30 cellular contexts compared by ENCODE assay signal in genomic region chr17:57569860-57570259, GRCh38.
DNase-seq lines count a peak whose midpoint lies in the region; ATAC-seq and TF ChIP-seq lines count a peak whose summit lies in the region.
"Had no signal": no experiment of that assay in that cellular context is flagged by ENCODE, and none has a peak within 500 bp of the region (broad histone marks: within the 10 kb centered on the region; RNA-seq: fewer than 3 reads in every experiment).

No MANE protein-coding gene starts in this region.

- H2BK20ac ChIP-seq in H9 (ENCODE audit: low read depth, low read length, poor library complexity, severe bottlenecking): no peak overlapping the region

- no peak overlapping the region for H3K23ac ChIP-seq in H9 (ENCODE audit: insufficient read length, low read depth, low read length)

- peaks cover 45% of the 10 kb centered on the region for H4K20me1 ChIP-seq in neural progenitor cell (ENCODE audit: low read depth)
- no peaks in the 10 kb centered on the region for H4K20me1 ChIP-seq in H9 (ENCODE audit: control insufficient read depth, insufficient read depth, insufficient read length)

- no peak overlapping the region for H3K27ac ChIP-seq in neural progenitor cell
- H3K27ac ChIP-seq in H9 (ENCODE audit: insufficient read length, low read depth, low read length): no peak overlapping the region
- H3K27ac ChIP-seq: BLaER1, PC-9, testis, uterus had no signal

- peak overlapping the region; percentile 25 for H3K27ac Mint-ChIP-seq in Caco-2 (ENCODE audit: unreplicated experiment)
- H3K27ac Mint-ChIP-seq in neural progenitor cell: peak overlapping the region; percentile 85
- no peak overlapping the region for H3K27ac Mint-ChIP-seq in H9
- H3K27ac Mint-ChIP-seq in activated naive CD4-positive, alpha-beta T cell treated with anti-CD3 and anti-CD28 coated beads, Interleukin-2, amount 50 U/mL, for 72 hours: peak overlapping the region in 1 of 2 donors; percentile 66
- H3K27ac Mint-ChIP-seq: activated CD8-positive, alpha-beta memory T cell treated with anti-CD3 and anti-CD28 coated beads, Interleukin-2, amount 10 ng/mL, durations not matched to agents 7 days and 5 days; activated naive CD8-positive, alpha-beta T cell treated with anti-CD3 and anti-CD28 coated beads, Interleukin-2, amount 50 U/mL, for 24 hours; T-helper 1 cell treated with Interleukin-12 subunit alpha and Interleukin-12 subunit beta and Interleukin-4 antibody, amounts not matched to agents 30 μg/mL and 1 μg/mL, for 36 hours had no signal

- H3K36me3 ChIP-seq in Caco-2 (ENCODE audit: control insufficient read depth, insufficient read depth, low read length) (no peaks in the 10 kb centered on the region; the same call in 1 of the 2 replicates), neural progenitor cell (no peaks in the 10 kb centered on the region)
- H3K36me3 ChIP-seq: right atrium auricular region, uterus had no signal

- no peak overlapping the region for H3K56ac ChIP-seq in H9 (ENCODE audit: insufficient read length, low read depth, low read length)

- H3K4me1 ChIP-seq in Caco-2: no peaks in the 10 kb centered on the region
- H3K4me1 ChIP-seq in neural progenitor cell: peaks cover 34% of the 10 kb centered on the region
- H3K4me1 ChIP-seq in H9 (ENCODE audit: insufficient read depth, low read length): no peaks in the 10 kb centered on the region; the same call in none of the 2 replicates
- H3K4me1 ChIP-seq: testis, uterus had no signal

- H3K27me3 ChIP-seq in Caco-2 (replicated peaks; ENCODE audit: control insufficient read depth, insufficient read depth, low read length) (no peaks in the 10 kb centered on the region), neural progenitor cell (no peaks in the 10 kb centered on the region), H9 (ENCODE audit: insufficient read depth, low read length) (no peaks in the 10 kb centered on the region)
- H3K27me3 ChIP-seq: BLaER1, right atrium auricular region, testis, uterus had no signal

- H3K4me1 Mint-ChIP-seq in Caco-2 (ENCODE audit: low read depth, unreplicated experiment): peaks cover 7% of the 10 kb centered on the region
- peaks cover 65% of the 10 kb centered on the region for H3K4me1 Mint-ChIP-seq in neural progenitor cell
- H3K4me1 Mint-ChIP-seq in H9: peaks cover 11 to 14% of the 10 kb centered on the region in 2 experiments
- H3K4me1 Mint-ChIP-seq: activated CD8-positive, alpha-beta memory T cell treated with anti-CD3 and anti-CD28 coated beads, Interleukin-2, amount 10 ng/mL, durations not matched to agents 7 days and 5 days; activated naive CD8-positive, alpha-beta T cell treated with anti-CD3 and anti-CD28 coated beads, Interleukin-2, amount 50 U/mL, for 24 hours had no signal

- no peak overlapping the region for H3K14ac ChIP-seq in H9 (ENCODE audit: insufficient read depth, low read length)

- H3K9me3 Mint-ChIP-seq in Caco-2 (ENCODE audit: unreplicated experiment) (no peaks in the 10 kb centered on the region), neural progenitor cell (no peaks in the 10 kb centered on the region), H9 (no peaks in the 10 kb centered on the region)
- no peaks in the 10 kb centered on the region for H3K9me3 Mint-ChIP-seq in activated naive CD4-positive, alpha-beta T cell treated with anti-CD3 and anti-CD28 coated beads, Interleukin-2, amount 50 U/mL, for 72 hours
- H3K9me3 Mint-ChIP-seq: activated naive CD8-positive, alpha-beta T cell treated with anti-CD3 and anti-CD28 coated beads, Interleukin-2, amount 50 U/mL, for 24 hours; activated T-cell treated with anti-CD3 and anti-CD28 coated beads, Interleukin-2, amount 50 U/mL, for 4 hours; immature natural killer cell; neural crest cell; T-helper 1 cell treated with Interleukin-12 subunit alpha and Interleukin-12 subunit beta and Interleukin-4 antibody, amounts not matched to agents 30 μg/mL and 1 μg/mL, for 36 hours had no signal

- POLR2A ChIA-PET in Caco-2 (lab: Charles Lee): no interaction called here

- H3K36me3 Mint-ChIP-seq in Caco-2 (ENCODE audit: insufficient read depth, unreplicated experiment): peaks cover 55% of the 10 kb centered on the region
- peaks cover 60% of the 10 kb centered on the region for H3K36me3 Mint-ChIP-seq in neural progenitor cell
- no peaks in the 10 kb centered on the region for H3K36me3 Mint-ChIP-seq in H9 (ENCODE audit: insufficient read depth in 1 of 3, low read depth in 3 of 3)
- H3K36me3 Mint-ChIP-seq in activated naive CD4-positive, alpha-beta T cell treated with anti-CD3 and anti-CD28 coated beads, Interleukin-2, amount 50 U/mL, for 72 hours: no peaks in the 10 kb centered on the region
- H3K36me3 Mint-ChIP-seq: activated CD8-positive, alpha-beta memory T cell treated with anti-CD3 and anti-CD28 coated beads, Interleukin-2, amount 10 ng/mL, durations not matched to agents 7 days and 5 days had no signal

- no peak overlapping the region for H4K91ac ChIP-seq in H9 (ENCODE audit: insufficient read length, low read depth, low read length)

- H2BK120ac ChIP-seq in H9 (ENCODE audit: low read depth, low read length, poor library complexity, severe bottlenecking): no peak overlapping the region

- H3K4me3 ChIP-seq in Caco-2 (ENCODE audit: low read depth, low read length) (no peak overlapping the region), neural progenitor cell (no peak overlapping the region)
- H3K4me3 ChIP-seq: BLaER1, coronary artery, PC-9, right atrium auricular region, testis, uterus had no signal

- no peak overlapping the region for H2AFZ ChIP-seq in neural progenitor cell (replicated peaks)
- H2AFZ ChIP-seq in H9 (ENCODE audit: low read length): no peak overlapping the region
- H2AFZ ChIP-seq: PC-9 had no signal

- H3K9ac ChIP-seq in neural progenitor cell (no peak overlapping the region), H9 (ENCODE audit: extremely low read depth, insufficient read length, low read length) (no peak overlapping the region)
- H3K9ac ChIP-seq: BLaER1 had no signal

- H3K23me2 ChIP-seq in H9 (ENCODE audit: insufficient read length, low read depth, low read length, poor library complexity, severe bottlenecking): no peaks in the 10 kb centered on the region

- WGBS in H9 (ENCODE audit: extremely low coverage, insufficient read length, low lambda C conversion rate): no CpG with 5 or more reads among the region's 7 CpGs

- no peak for TF ChIP-seq CTCF in Caco-2 (IDR thresholded peaks at IDR 0.05; ENCODE audit: insufficient read depth in 1 of 2, low read depth in 1 of 2, low read length in 1 of 2, severe bottlenecking in 1 of 2, unreplicated experiment in 1 of 2)
- TF ChIP-seq CTCF in neural progenitor cell (IDR thresholded peaks at IDR 0.05): no peak
- TF ChIP-seq CTCF in H9 (conservative IDR thresholded peaks at IDR 0.05): no peak

- no peak overlapping the region for H3T11ph ChIP-seq in H9 (ENCODE audit: low read length)

- intact Hi-C loops in Caco-2 (cut with micrococcal nuclease; ENCODE audit: unreplicated experiment): no loop called here

- H4K8ac ChIP-seq in H9 (replicated peaks; ENCODE audit: insufficient read length, low read depth, low read length): no peak overlapping the region

- H4K5ac ChIP-seq in H9 (ENCODE audit: insufficient read length, low read depth, low read length): no peak overlapping the region

- DNase-seq in Caco-2: no peak
- peak; percentile 80 for DNase-seq in NCI-H1436 treated with DMSO at 0.1 percent for 48 hours (lab: John Stamatoyannopoulos, UW)
- DNase-seq in T1000 (lab: John Stamatoyannopoulos, UW): peak; percentile 52
- no peak for DNase-seq in neural progenitor cell (ENCODE audit: low spot score)
- DNase-seq in kidney glomerular epithelial cell (lab: John Stamatoyannopoulos, UW): no peak
- DNase-seq in H9: no peak
- DNase-seq in activated naive CD4-positive, alpha-beta T cell treated with anti-CD3 and anti-CD28 coated beads, Interleukin-2, amount 50 U/mL, for 72 hours (ENCODE audit: low spot score in 2 of 2): no peak
- DNase-seq: activated CD4-positive, CD25-positive, alpha-beta regulatory T cell; activated CD8-positive, alpha-beta memory T cell treated with anti-CD3 and anti-CD28 coated beads, Interleukin-2, amount 10 ng/mL, durations not matched to agents 7 days and 5 days; activated gamma-delta T cell treated with Interleukin-2 at 50 U/mL for 16 hours; activated naive CD8-positive, alpha-beta T cell treated with anti-CD3 and anti-CD28 coated beads, Interleukin-2, amount 50 U/mL, for 24 hours; activated T-cell treated with anti-CD3 and anti-CD28 coated beads, Interleukin-2, amount 50 U/mL, for 4 hours; effector CD8-positive, alpha-beta T cell; immature natural killer cell; KBM-7; mammary epithelial cell; NCI-H1092; NCI-H446; NK-92 treated with Interleukin-12 subunit alpha and Interleukin-12 subunit beta, amount 100 ng/mL, for 24 hours; PC-9; Right ventricle myocardium superior; small intestine; stimulated activated naive CD8-positive, alpha-beta T cell treated with anti-CD3 and anti-CD28 coated beads, Interleukin-15, Interleukin-2, amounts not matched to agents 100 U/mL and 50 U/mL, for 24 hours; testis; uterus had no signal

- no peak overlapping the region for H2BK5ac ChIP-seq in H9 (ENCODE audit: insufficient read length, low read length)

- H3K4me2 ChIP-seq in neural progenitor cell (no peak overlapping the region), H9 (ENCODE audit: insufficient read depth, insufficient read length, low read length) (no peak overlapping the region)
- H3K4me2 ChIP-seq: BLaER1, PC-9 had no signal

- BruUV-seq in Caco-2 (replicated peaks; lab: Mats Ljungman, UMichigan): no TSS peak

- H3K9me3 ChIP-seq in Caco-2: no peaks in the 10 kb centered on the region
- H3K9me3 ChIP-seq in neural progenitor cell (ENCODE audit: low read depth): no peaks in the 10 kb centered on the region
- H3K9me3 ChIP-seq in H9 (ENCODE audit: control insufficient read depth, low read depth, low read length): no peaks in the 10 kb centered on the region
- H3K9me3 ChIP-seq: right atrium auricular region, testis, uterus had no signal

- H3F3A ChIP-seq in neural progenitor cell (ENCODE audit: low read depth): peaks cover 13% of the 10 kb centered on the region

- CTCF ChIA-PET in Caco-2 (lab: Charles Lee): no interaction called here

- no peak overlapping the region for H2AK5ac ChIP-seq in H9 (ENCODE audit: insufficient read length, low read length)

- H3K18ac ChIP-seq in H9 (ENCODE audit: insufficient read length, low read depth, low read length): no peak overlapping the region

- H3K4ac ChIP-seq in H9 (ENCODE audit: low read depth, low read length): no peak overlapping the region

- no peak overlapping the region for H2BK15ac ChIP-seq in H9 (ENCODE audit: low read depth, low read length)

- H3K4me3 Mint-ChIP-seq in Caco-2 (ENCODE audit: unreplicated experiment) (no peak overlapping the region), neural progenitor cell (peak overlapping the region; percentile 42), H9 (no peak overlapping the region)
- H3K4me3 Mint-ChIP-seq: activated CD8-positive, alpha-beta memory T cell treated with anti-CD3 and anti-CD28 coated beads, Interleukin-2, amount 10 ng/mL, durations not matched to agents 7 days and 5 days; activated naive CD8-positive, alpha-beta T cell treated with anti-CD3 and anti-CD28 coated beads, Interleukin-2, amount 50 U/mL, for 24 hours; activated T-cell treated with anti-CD3 and anti-CD28 coated beads, Interleukin-2, amount 50 U/mL, for 4 hours; immature natural killer cell; neural crest cell; T-helper 1 cell treated with Interleukin-12 subunit alpha and Interleukin-12 subunit beta and Interleukin-4 antibody, amounts not matched to agents 30 μg/mL and 1 μg/mL, for 36 hours had no signal

- H2BK12ac ChIP-seq in H9 (ENCODE audit: insufficient read length, low read depth, low read length): no peak overlapping the region

- H3K79me1 ChIP-seq in H9 (ENCODE audit: insufficient read depth, low read depth, low read length, poor library complexity, severe bottlenecking): no peaks in the 10 kb centered on the region

- no peaks in the 10 kb centered on the region for H3K27me3 Mint-ChIP-seq in Caco-2 (ENCODE audit: insufficient read depth, unreplicated experiment)
- peaks cover 2% of the 10 kb centered on the region for H3K27me3 Mint-ChIP-seq in neural progenitor cell (ENCODE audit: insufficient read depth, low read depth)
- no peaks in the 10 kb centered on the region; the same call in 1 of the 2 replicates for H3K27me3 Mint-ChIP-seq in H9 (ENCODE audit: low read depth)
- H3K27me3 Mint-ChIP-seq: activated CD8-positive, alpha-beta memory T cell treated with anti-CD3 and anti-CD28 coated beads, Interleukin-2, amount 10 ng/mL, durations not matched to agents 7 days and 5 days; activated naive CD8-positive, alpha-beta T cell treated with anti-CD3 and anti-CD28 coated beads, Interleukin-2, amount 50 U/mL, for 24 hours had no signal

- H3K79me2 ChIP-seq in neural progenitor cell (ENCODE audit: low read depth) (peaks cover 26% of the 10 kb centered on the region), H9 (ENCODE audit: insufficient read depth, low read length) (no peaks in the 10 kb centered on the region)

- ATAC-seq in activated naive CD4-positive, alpha-beta T cell treated with anti-CD3 and anti-CD28 coated beads, Interleukin-2, amount 50 U/mL, for 72 hours: no peak
- ATAC-seq: activated CD8-positive, alpha-beta memory T cell treated with anti-CD3 and anti-CD28 coated beads, Interleukin-2, amount 10 ng/mL, durations not matched to agents 7 days and 5 days; activated naive CD8-positive, alpha-beta T cell treated with anti-CD3 and anti-CD28 coated beads, Interleukin-2, amount 50 U/mL, for 24 hours; activated T-cell treated with anti-CD3 and anti-CD28 coated beads, Interleukin-2, amount 50 U/mL, for 4 hours; stimulated activated naive CD8-positive, alpha-beta T cell treated with anti-CD3 and anti-CD28 coated beads, Interleukin-15, Interleukin-2, amounts not matched to agents 100 U/mL and 50 U/mL, for 24 hours had no signal

Comparison
In these comparisons a context has a peak if more than half of its experiments do, and no peak if none do; other contexts are left out.
1. DNase-seq: peak in NCI-H1436 treated with DMSO at 0.1 percent for 48 hours (single experiment) and T1000 (single experiment); none in Caco-2 (0 of 2), neural progenitor cell (single experiment), kidney glomerular epithelial cell (single experiment), H9 (single experiment) and activated naive CD4-positive, alpha-beta T cell treated with anti-CD3 and anti-CD28 coated beads, Interleukin-2, amount 50 U/mL, for 72 hours (0 of 2).
2. H3K27ac Mint-ChIP-seq: peak in Caco-2 (single experiment) and neural progenitor cell (single experiment); none in H9 (0 of 3).